Comparison of ENCODE assay signal across 31 cellular contexts in the genomic region with DNA sequence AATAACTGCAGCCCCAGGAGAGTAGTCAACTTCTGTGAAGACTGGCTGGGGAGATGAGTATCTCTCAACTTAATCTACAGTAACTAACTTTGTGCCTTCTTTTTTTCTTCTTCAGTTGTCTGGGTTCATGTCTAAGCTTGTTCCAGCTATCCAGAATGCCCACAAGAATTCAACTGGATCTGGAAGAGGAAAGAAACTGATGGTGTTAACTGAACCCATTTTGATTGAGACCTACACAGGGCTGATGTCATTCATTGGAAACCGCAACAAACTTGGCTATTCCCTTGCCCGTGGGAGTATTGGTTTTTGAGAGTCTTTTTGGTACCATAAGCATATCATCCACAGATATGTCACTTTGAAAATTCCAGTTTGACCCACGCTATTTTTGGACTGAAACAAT.
"Had no signal": no experiment of that assay in that cellular context is flagged by ENCODE, and none has a peak within 500 bp of the region (broad histone marks: within the 10 kb centered on the region; RNA-seq: fewer than 3 reads in every experiment).

No MANE protein-coding gene starts in this region.

- H3K27ac ChIP-seq: body of pancreas, cardiac muscle cell, colonic mucosa, esophagus muscularis mucosa had no signal

- H3K27ac Mint-ChIP-seq: activated CD4-positive, alpha-beta memory T cell treated with anti-CD3 and anti-CD28 coated beads for 36 hours; activated CD4-positive, alpha-beta T cell treated with anti-CD3 and anti-CD28 coated beads for 36 hours; activated CD4-positive, alpha-beta T cell treated with anti-CD3 and anti-CD28 coated beads, Interleukin-2, amount 10 ng/mL, durations not matched to agents 24 days and 14 days; activated CD8-positive, alpha-beta memory T cell treated with anti-CD3 and anti-CD28 coated beads, Interleukin-2, amount 10 ng/mL, durations not matched to agents 7 days and 5 days; activated CD8-positive, alpha-beta T cell treated with anti-CD3 and anti-CD28 coated beads, Interleukin-2, amount 10 ng/mL, durations not matched to agents 7 days and 5 days; activated naive CD4-positive, alpha-beta T cell treated with anti-CD3 and anti-CD28 coated beads, Interleukin-2, amount 10 ng/mL, durations not matched to agents 7 days and 5 days; activated naive CD8-positive, alpha-beta T cell treated with anti-CD3 and anti-CD28 coated beads, Interleukin-2, amount 10 ng/mL, durations not matched to agents 7 days and 5 days; activated T-helper 1 cell treated with anti-CD3 and anti-CD28 coated beads, Interleukin-12 subunit alpha, Interleukin-12 subunit beta, Interleukin-2, Interleukin-4 antibody, amounts not matched to agents 30 ng/mL and 10 ng/mL and 1 ng/mL, durations not matched to agents 14 hours and 24 hours and 36 hours; T-cell; T-helper 1 cell treated with Interleukin-12 subunit alpha and Interleukin-12 subunit beta and Interleukin-4 antibody, amounts not matched to agents 30 μg/mL and 1 μg/mL, for 36 hours had no signal

- H3K27me3 Mint-ChIP-seq: activated CD4-positive, alpha-beta memory T cell treated with anti-CD3 and anti-CD28 coated beads for 36 hours; activated CD4-positive, alpha-beta T cell treated with anti-CD3 and anti-CD28 coated beads for 36 hours; activated CD8-positive, alpha-beta memory T cell treated with anti-CD3 and anti-CD28 coated beads, Interleukin-2, amount 10 ng/mL, durations not matched to agents 7 days and 5 days; activated naive CD4-positive, alpha-beta T cell treated with anti-CD3 and anti-CD28 coated beads, Interleukin-2, amount 10 ng/mL, durations not matched to agents 7 days and 5 days; activated naive CD8-positive, alpha-beta T cell treated with anti-CD3 and anti-CD28 coated beads, Interleukin-2, amount 10 ng/mL, durations not matched to agents 7 days and 5 days; T-cell had no signal

- H3K4me3 ChIP-seq: body of pancreas, cardiac muscle cell, colonic mucosa, esophagus muscularis mucosa had no signal

- H3K9me3 Mint-ChIP-seq: activated CD4-positive, alpha-beta memory T cell treated with anti-CD3 and anti-CD28 coated beads for 36 hours had no signal

- H3K4me3 Mint-ChIP-seq: activated CD4-positive, alpha-beta memory T cell treated with anti-CD3 and anti-CD28 coated beads for 36 hours; activated CD4-positive, alpha-beta T cell treated with anti-CD3 and anti-CD28 coated beads for 36 hours; activated CD4-positive, alpha-beta T cell treated with anti-CD3 and anti-CD28 coated beads, Interleukin-2, amount 10 ng/mL, durations not matched to agents 24 days and 14 days; activated CD8-positive, alpha-beta memory T cell treated with anti-CD3 and anti-CD28 coated beads, Interleukin-2, amount 10 ng/mL, durations not matched to agents 7 days and 5 days; activated CD8-positive, alpha-beta T cell treated with anti-CD3 and anti-CD28 coated beads, Interleukin-2, amount 10 ng/mL, durations not matched to agents 7 days and 5 days; activated naive CD4-positive, alpha-beta T cell treated with anti-CD3 and anti-CD28 coated beads, Interleukin-2, amount 10 ng/mL, durations not matched to agents 7 days and 5 days; activated naive CD8-positive, alpha-beta T cell treated with anti-CD3 and anti-CD28 coated beads, Interleukin-2, amount 10 ng/mL, durations not matched to agents 7 days and 5 days; activated T-helper 1 cell treated with anti-CD3 and anti-CD28 coated beads, Interleukin-12 subunit alpha, Interleukin-12 subunit beta, Interleukin-2, Interleukin-4 antibody, amounts not matched to agents 30 ng/mL and 10 ng/mL and 1 ng/mL, durations not matched to agents 14 hours and 24 hours and 36 hours; T-cell; T-helper 1 cell treated with Interleukin-12 subunit alpha and Interleukin-12 subunit beta and Interleukin-4 antibody, amounts not matched to agents 30 μg/mL and 1 μg/mL, for 36 hours had no signal

- H3K4me1 ChIP-seq: body of pancreas had no signal

- DNase-seq: activated CD4-positive, alpha-beta memory T cell treated with anti-CD3 and anti-CD28 coated beads for 36 hours; activated CD4-positive, alpha-beta T cell treated with anti-CD3 and anti-CD28 coated beads for 36 hours; activated CD4-positive, alpha-beta T cell treated with anti-CD3 and anti-CD28 coated beads, Interleukin-2, amount 10 ng/mL, durations not matched to agents 24 days and 14 days; activated CD4-positive, CD25-positive, alpha-beta regulatory T cell; activated CD4-positive, CD25-positive, alpha-beta regulatory T cell treated with anti-CD3 and anti-CD28 coated beads, Interleukin-2, amount 50 U/mL, for 72 hours; activated CD8-positive, alpha-beta memory T cell treated with anti-CD3 and anti-CD28 coated beads, Interleukin-2, amount 10 ng/mL, durations not matched to agents 7 days and 5 days; activated CD8-positive, alpha-beta memory T cell treated with anti-CD3 and anti-CD28 coated beads, Interleukin-2, amount 50 U/mL, for 4 hours; activated CD8-positive, alpha-beta T cell treated with anti-CD3 and anti-CD28 coated beads, Interleukin-2, amount 10 ng/mL, durations not matched to agents 7 days and 5 days; activated gamma-delta T cell; activated naive CD4-positive, alpha-beta T cell; activated naive CD4-positive, alpha-beta T cell treated with anti-CD3 and anti-CD28 coated beads, Interleukin-2, amount 10 ng/mL, durations not matched to agents 7 days and 5 days; activated naive CD8-positive, alpha-beta T cell treated with anti-CD3 and anti-CD28 coated beads, Interleukin-2, amount 10 ng/mL, durations not matched to agents 7 days and 5 days; activated T-cell treated with anti-CD3 and anti-CD28 coated beads, Interleukin-2, amount 50 U/mL, for 1 hour; activated T-cell treated with anti-CD3 and anti-CD28 coated beads, Interleukin-2, amount 50 U/mL, for 48 hours; anterior cingulate cortex; body of pancreas; central memory CD4-positive, alpha-beta T cell; cerebellar nuclear complex; colonic mucosa; effector CD8-positive, alpha-beta T cell; erythroblast; head of caudate nucleus; hippocampal formation; T-cell had no signal

- H3K27me3 ChIP-seq: body of pancreas, cardiac muscle cell, colonic mucosa, esophagus muscularis mucosa had no signal

- H3K9me3 ChIP-seq: body of pancreas, colonic mucosa, esophagus muscularis mucosa had no signal

- H3K36me3 ChIP-seq: cardiac muscle cell, colonic mucosa, esophagus muscularis mucosa had no signal

- FAIRE-seq: endometrium, endothelial cell of umbilical vein, frontal cortex had no signal
